21 cellular contexts compared by ENCODE assay signal in the genomic region with DNA sequence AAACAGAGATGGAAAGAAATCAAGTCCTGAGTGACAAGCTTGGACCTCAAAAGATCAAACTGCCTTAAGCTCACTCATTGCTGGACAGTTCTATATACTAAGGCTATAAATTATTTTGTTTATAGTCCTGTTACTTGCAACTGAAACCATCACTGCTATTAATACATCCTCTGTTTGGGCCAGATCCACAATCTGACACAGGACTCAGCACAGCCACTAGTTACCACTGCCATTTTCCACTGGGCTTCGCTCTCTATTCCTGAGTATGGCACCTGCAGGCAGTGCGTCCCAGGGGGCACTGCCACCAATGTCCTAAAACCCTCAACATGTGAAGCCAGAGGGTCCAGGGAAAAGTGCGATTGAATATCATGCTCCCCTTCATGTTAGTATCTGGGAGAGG. TPM values are rescaled to one million over a fixed set of nuclear protein-coding genes. Genes with fewer than 3 reads are reported as not detected.
"Had no signal": no experiment of that assay in that cellular context is flagged by ENCODE, and none has a peak within 500 bp of the region (broad histone marks: within the 10 kb centered on the region; RNA-seq: fewer than 3 reads in every experiment).

No MANE protein-coding gene starts in this region.

- H3K36me3 ChIP-seq: breast epithelium, left lung, ovary, right lobe of liver, tibial artery had no signal

- H3K4me3 Mint-ChIP-seq: activated CD4-positive, alpha-beta memory T cell treated with anti-CD3 and anti-CD28 coated beads for 36 hours; activated naive CD8-positive, alpha-beta T cell treated with anti-CD3 and anti-CD28 coated beads for 36 hours; dendritic cell treated with granulocyte-macrophage colony-stimulating factor and Interleukin-4, amounts not matched to agents 40 ng/mL and 50 ng/mL, for 4 days; mesothelial cell of epicardium; natural killer cell; stimulated activated effector memory CD8-positive, alpha-beta T cell treated with anti-CD3 and anti-CD28 coated beads, Interleukin-12 subunit alpha, Interleukin-12 subunit beta, amount 100 ng/mL, for 72 hours; stimulated activated naive CD8-positive, alpha-beta T cell treated with anti-CD3 and anti-CD28 coated beads, Interleukin-15, amount 100 ng/mL, for 72 hours had no signal

- H3K9me3 ChIP-seq: breast epithelium, left lung, ovary, right lobe of liver, tibial artery had no signal

- H3K27ac Mint-ChIP-seq: activated CD4-positive, alpha-beta memory T cell treated with anti-CD3 and anti-CD28 coated beads for 36 hours; activated naive CD8-positive, alpha-beta T cell treated with anti-CD3 and anti-CD28 coated beads for 36 hours; dendritic cell treated with granulocyte-macrophage colony-stimulating factor and Interleukin-4, amounts not matched to agents 40 ng/mL and 50 ng/mL, for 4 days; mesothelial cell of epicardium; natural killer cell; stimulated activated effector memory CD8-positive, alpha-beta T cell treated with anti-CD3 and anti-CD28 coated beads, Interleukin-12 subunit alpha, Interleukin-12 subunit beta, amount 100 ng/mL, for 72 hours; stimulated activated naive CD8-positive, alpha-beta T cell treated with anti-CD3 and anti-CD28 coated beads, Interleukin-15, amount 100 ng/mL, for 72 hours had no signal

- DNase-seq: activated CD4-positive, alpha-beta memory T cell treated with anti-CD3 and anti-CD28 coated beads for 36 hours; activated CD4-positive, alpha-beta T cell treated with anti-CD3 and anti-CD28 coated beads for 48 hours; activated naive CD4-positive, alpha-beta T cell treated with Interleukin-2 at 50 U/mL for 16 hours; activated naive CD8-positive, alpha-beta T cell treated with anti-CD3 and anti-CD28 coated beads for 36 hours; activated T-cell treated with anti-CD3 and anti-CD28 coated beads, Interleukin-2, amount 50 U/mL, for 48 hours; cerebellar nuclear complex; effector CD4-positive, alpha-beta T cell; foreskin keratinocyte; left lung; natural killer cell; ovary; small intestine; stimulated activated CD4-positive, alpha-beta T cell treated with anti-CD3 and anti-CD28 coated beads, Interleukin-2, amount 100 ng/mL, for 24 hours; stimulated activated naive CD8-positive, alpha-beta T cell treated with anti-CD3 and anti-CD28 coated beads, Interleukin-15, amount 100 ng/mL, for 72 hours had no signal

- H3K27me3 Mint-ChIP-seq: dendritic cell treated with granulocyte-macrophage colony-stimulating factor and Interleukin-4, amounts not matched to agents 40 ng/mL and 50 ng/mL, for 4 days had no signal

- H3K9me3 Mint-ChIP-seq: activated CD4-positive, alpha-beta memory T cell treated with anti-CD3 and anti-CD28 coated beads for 36 hours; activated naive CD8-positive, alpha-beta T cell treated with anti-CD3 and anti-CD28 coated beads for 36 hours; dendritic cell treated with granulocyte-macrophage colony-stimulating factor and Interleukin-4, amounts not matched to agents 40 ng/mL and 50 ng/mL, for 4 days; natural killer cell; stimulated activated effector memory CD8-positive, alpha-beta T cell treated with anti-CD3 and anti-CD28 coated beads, Interleukin-12 subunit alpha, Interleukin-12 subunit beta, amount 100 ng/mL, for 72 hours; stimulated activated naive CD8-positive, alpha-beta T cell treated with anti-CD3 and anti-CD28 coated beads, Interleukin-15, amount 100 ng/mL, for 72 hours had no signal

- H3K36me3 Mint-ChIP-seq: activated CD4-positive, alpha-beta memory T cell treated with anti-CD3 and anti-CD28 coated beads for 36 hours; activated naive CD8-positive, alpha-beta T cell treated with anti-CD3 and anti-CD28 coated beads for 36 hours; mesothelial cell of epicardium; natural killer cell; stimulated activated effector memory CD8-positive, alpha-beta T cell treated with anti-CD3 and anti-CD28 coated beads, Interleukin-12 subunit alpha, Interleukin-12 subunit beta, amount 100 ng/mL, for 72 hours had no signal

- H3K4me3 ChIP-seq: breast epithelium, left lung, ovary, right lobe of liver, tibial artery had no signal

- H3K4me1 Mint-ChIP-seq: activated naive CD8-positive, alpha-beta T cell treated with anti-CD3 and anti-CD28 coated beads for 36 hours; natural killer cell; stimulated activated effector memory CD8-positive, alpha-beta T cell treated with anti-CD3 and anti-CD28 coated beads, Interleukin-12 subunit alpha, Interleukin-12 subunit beta, amount 100 ng/mL, for 72 hours; stimulated activated naive CD8-positive, alpha-beta T cell treated with anti-CD3 and anti-CD28 coated beads, Interleukin-15, amount 100 ng/mL, for 72 hours had no signal

- H3K4me1 ChIP-seq: breast epithelium, left lung, right lobe of liver, tibial artery had no signal

- H3K27me3 ChIP-seq: breast epithelium, foreskin keratinocyte, left lung, ovary had no signal

- H3K27ac ChIP-seq: breast epithelium, foreskin keratinocyte, left lung, ovary, right lobe of liver, tibial artery had no signal

RNA-seq across cellular contexts. Expression of a gene that starts 52.3 kb away (rescaled TPM):
- total RNA-seq: activated CD4-positive, alpha-beta memory T cell treated with anti-CD3 and anti-CD28 coated beads for 36 hours; activated naive CD8-positive, alpha-beta T cell treated with anti-CD3 and anti-CD28 coated beads for 36 hours; natural killer cell; T-helper 2 cell treated with Interferon-gamma antibody and Interleukin-4, amounts not matched to agents 100 ng/mL and 5 ng/mL, for 36 hours had no signal
